ENCODE assay signal across 10 cellular contexts in genomic region chr14:49977126-49977841, GRCh38.
DNase-seq lines count a peak whose midpoint lies in the region; ATAC-seq, FAIRE-seq and TF ChIP-seq lines count a peak whose summit lies in the region.
"Had no signal": no experiment of that assay in that cellular context is flagged by ENCODE, and none has a peak within 500 bp of the region (broad histone marks: within the 10 kb centered on the region; RNA-seq: fewer than 3 reads in every experiment).

No MANE protein-coding gene starts in this region.

- H3K4me2 ChIP-seq in MM.1S (ENCODE audit: low read depth, low read length) = no peak overlapping the region

- H3K4me1 ChIP-seq in MM.1S (ENCODE audit: low read length) = peaks cover 6% of the 10 kb centered on the region

- no peaks in the 10 kb centered on the region for H4K20me1 ChIP-seq in MM.1S (ENCODE audit: insufficient read depth, low read length)

- H3K27ac ChIP-seq in MM.1S (ENCODE audit: low read length) = no peak overlapping the region
- H3K27ac ChIP-seq: SJSA1 had no signal

- H3K27ac Mint-ChIP-seq in endothelial cell (ENCODE audit: unreplicated experiment) = no peak overlapping the region

- H3K9me3 ChIP-seq in MM.1S (replicated peaks; ENCODE audit: insufficient read depth, low read length) = no peaks in the 10 kb centered on the region
- H3K9me3 ChIP-seq: heart right ventricle, SJSA1 had no signal

- H3K27me3 ChIP-seq in MM.1S (replicated peaks; ENCODE audit: insufficient read depth, low read length) = no peaks in the 10 kb centered on the region
- H3K27me3 ChIP-seq: heart right ventricle, SJSA1 had no signal

- H3F3A ChIP-seq in MM.1S (ENCODE audit: insufficient read depth, low read length) = 0 out of 2 replicates have a peak, but pooled peaks cover 5% of the 10 kb centered on the region

- no peak overlapping the region for H3K4me3 ChIP-seq in MM.1S (ENCODE audit: low read length)
- H3K4me3 ChIP-seq: heart right ventricle, SJSA1 had no signal

- no peak overlapping the region for H3K4me3 Mint-ChIP-seq in endothelial cell (ENCODE audit: unreplicated experiment)

- TF ChIP-seq CTCF in endothelial cell (IDR thresholded peaks at IDR 0.05; ENCODE audit: unreplicated experiment) = no peak
- no peak for TF ChIP-seq CTCF in MM.1S (IDR thresholded peaks at IDR 0.05; ENCODE audit: low read length)

- H3K9me2 ChIP-seq in MM.1S (replicated peaks; ENCODE audit: insufficient read depth, low read length) = no peaks in the 10 kb centered on the region

- peaks cover 7% of the 10 kb centered on the region for H3K27me3 Mint-ChIP-seq in endothelial cell (ENCODE audit: unreplicated experiment)

- H3K79me2 ChIP-seq in MM.1S (ENCODE audit: low read length) = no peaks in the 10 kb centered on the region

- ATAC-seq in GM19043 (IDR thresholded peaks at IDR 0.05; ENCODE audit: low read depth, unreplicated experiment) = peak; percentile 69
- ATAC-seq in HG03064 (IDR thresholded peaks at IDR 0.05; ENCODE audit: low read depth, unreplicated experiment) = peak; percentile 70
- ATAC-seq in left lobe of liver = peak; percentile 24

- H3K36me3 Mint-ChIP-seq in endothelial cell (ENCODE audit: low read depth, unreplicated experiment) = no peaks in the 10 kb centered on the region

- no peak for FAIRE-seq in urothelium cell line (lab: Jason Lieb, UNC)

- peaks cover 28% of the 10 kb centered on the region for H3K4me1 Mint-ChIP-seq in endothelial cell (ENCODE audit: unreplicated experiment)

- peak; percentile 14 for DNase-seq in T-helper 22 cell (ENCODE audit: low read depth)
- no peak for DNase-seq in left lobe of liver (ENCODE audit: low spot score)
- no peak for DNase-seq in urothelium cell line (ENCODE audit: low spot score)
- no peak for DNase-seq in endothelial cell (ENCODE audit: low spot score)
- no peak for DNase-seq in MM.1S
- DNase-seq in NCI-H226 = no peak
- DNase-seq: heart right ventricle had no signal

- no peak overlapping the region for H3K9ac ChIP-seq in MM.1S (ENCODE audit: low read length)

- H3K9me3 Mint-ChIP-seq in endothelial cell (ENCODE audit: unreplicated experiment) = no peaks in the 10 kb centered on the region

- H3K36me3 ChIP-seq in MM.1S (replicated peaks; ENCODE audit: insufficient read depth, low read length) = no peaks in the 10 kb centered on the region
- H3K36me3 ChIP-seq: heart right ventricle, SJSA1 had no signal

- no peak overlapping the region for H2AFZ ChIP-seq in MM.1S (ENCODE audit: low read length)
